11 cellular contexts compared by ENCODE assay signal in genomic region chr14:93037354-93037753, GRCh38.
DNase-seq lines count a peak whose midpoint lies in the region; ATAC-seq and TF ChIP-seq lines count a peak whose summit lies in the region.
"Had no signal": no experiment of that assay in that cellular context is flagged by ENCODE, and none has a peak within 500 bp of the region (broad histone marks: within the 10 kb centered on the region; RNA-seq: fewer than 3 reads in every experiment).

No MANE protein-coding gene starts in this region.

- no peak overlapping the region for H3K4me3 ChIP-seq in RWPE2 (ENCODE audit: severe bottlenecking)
- H3K4me3 ChIP-seq in sigmoid colon, result no peak overlapping the region
- H3K4me3 ChIP-seq: skin epidermis had no signal

- TF ChIP-seq POLR2A in sigmoid colon (IDR thresholded peaks at IDR 0.05), result no peak

- TF ChIP-seq CTCF in RWPE2 (IDR thresholded peaks at IDR 0.05; ENCODE audit: poor library complexity, severe bottlenecking) (no peak), sigmoid colon (IDR thresholded peaks at IDR 0.05) (no peak), chondrocyte (IDR thresholded peaks at IDR 0.05) (no peak)

- no peak overlapping the region for H3K27ac Mint-ChIP-seq in chondrocyte (ENCODE audit: unreplicated experiment)
- H3K27ac Mint-ChIP-seq: activated CD4-positive, alpha-beta memory T cell treated with anti-CD3 and anti-CD28 coated beads for 36 hours; endodermal cell had no signal

- H3K27me3 ChIP-seq in RWPE2 (ENCODE audit: insufficient read depth, poor library complexity, severe bottlenecking) (no peaks in the 10 kb centered on the region), sigmoid colon (no peaks in the 10 kb centered on the region)

- H3K27me3 Mint-ChIP-seq in chondrocyte (ENCODE audit: low read depth), result no peaks in the 10 kb centered on the region
- H3K27me3 Mint-ChIP-seq: activated CD4-positive, alpha-beta memory T cell treated with anti-CD3 and anti-CD28 coated beads for 36 hours had no signal

- H3K27ac ChIP-seq in RWPE2 (ENCODE audit: poor library complexity, severe bottlenecking) (peak overlapping the region; percentile 99), epithelial cell of prostate (peak overlapping the region; percentile 2), sigmoid colon (peak overlapping the region; percentile 74 to 94 (median 78))

- WGBS in sigmoid colon, 2 donors, result 40 to 75% methylated on average over 6 of the region's 6 CpGs

- no peak overlapping the region for H3K4me3 Mint-ChIP-seq in chondrocyte (ENCODE audit: unreplicated experiment)
- H3K4me3 Mint-ChIP-seq: activated CD4-positive, alpha-beta memory T cell treated with anti-CD3 and anti-CD28 coated beads for 36 hours; endodermal cell had no signal

- no peak for ATAC-seq in RWPE2 (ENCODE audit: low read depth)
- ATAC-seq in GM19328 (IDR thresholded peaks at IDR 0.05; ENCODE audit: unreplicated experiment), result no peak

- TF ChIP-seq EP300 in sigmoid colon (IDR thresholded peaks at IDR 0.05), result no peak

- peaks cover 89% of the 10 kb centered on the region for H3K4me1 ChIP-seq in RWPE2 (ENCODE audit: insufficient read depth, poor library complexity, severe bottlenecking)
- H3K4me1 ChIP-seq in sigmoid colon, result peaks cover 0 to 91% (median 81%) of the 10 kb centered on the region in 4 donors

- peak; percentile 27 for DNase-seq in COR-L47 (lab: John Stamatoyannopoulos, UW)
- no peak for DNase-seq in RWPE2 (ENCODE audit: low spot score)
- DNase-seq in epithelial cell of prostate (ENCODE audit: low read depth, low spot score), result no peak
- no peak for DNase-seq in sigmoid colon
- DNase-seq in chondrocyte (ENCODE audit: low spot score), result no peak
- DNase-seq in NCI-H345 treated with DMSO at 0.1 percent for 48 hours (lab: John Stamatoyannopoulos, UW; ENCODE audit: unreplicated experiment), result no peak
- DNase-seq: activated CD4-positive, alpha-beta memory T cell treated with anti-CD3 and anti-CD28 coated beads for 36 hours; endodermal cell; T-helper 2 cell had no signal

- H3K36me3 ChIP-seq in RWPE2 (ENCODE audit: low read depth), result 0 out of 2 replicates have a peak, but pooled peaks cover 3% of the 10 kb centered on the region
- H3K36me3 ChIP-seq in sigmoid colon, result no peaks in the 10 kb centered on the region

- no peaks in the 10 kb centered on the region for H3K9me3 Mint-ChIP-seq in chondrocyte (ENCODE audit: low read depth)
- H3K9me3 Mint-ChIP-seq: activated CD4-positive, alpha-beta memory T cell treated with anti-CD3 and anti-CD28 coated beads for 36 hours; endodermal cell had no signal

- no peaks in the 10 kb centered on the region for H3K36me3 Mint-ChIP-seq in chondrocyte (ENCODE audit: low read depth)
- H3K36me3 Mint-ChIP-seq: activated CD4-positive, alpha-beta memory T cell treated with anti-CD3 and anti-CD28 coated beads for 36 hours had no signal

- intact Hi-C loops in sigmoid colon (cut with DNase I), result loop anchor here (1.0 kb wide), 1 partner anchor 75 kb away; no protein-coding TSS in a partner anchor

- H3K9me3 ChIP-seq in RWPE2 (ENCODE audit: severe bottlenecking) (no peaks in the 10 kb centered on the region), sigmoid colon (no peaks in the 10 kb centered on the region)

- H3K4me1 Mint-ChIP-seq in chondrocyte (ENCODE audit: low read depth), result peaks cover 78% of the 10 kb centered on the region

Comparison
In these comparisons a context has a peak if more than half of its experiments do, and no peak if none do; other contexts are left out.
1. H3K27ac ChIP-seq: peak in every context shown above with its lines; median percentile 99 in RWPE2; 78 in sigmoid colon; 2 in epithelial cell of prostate.